In the genomic region with DNA sequence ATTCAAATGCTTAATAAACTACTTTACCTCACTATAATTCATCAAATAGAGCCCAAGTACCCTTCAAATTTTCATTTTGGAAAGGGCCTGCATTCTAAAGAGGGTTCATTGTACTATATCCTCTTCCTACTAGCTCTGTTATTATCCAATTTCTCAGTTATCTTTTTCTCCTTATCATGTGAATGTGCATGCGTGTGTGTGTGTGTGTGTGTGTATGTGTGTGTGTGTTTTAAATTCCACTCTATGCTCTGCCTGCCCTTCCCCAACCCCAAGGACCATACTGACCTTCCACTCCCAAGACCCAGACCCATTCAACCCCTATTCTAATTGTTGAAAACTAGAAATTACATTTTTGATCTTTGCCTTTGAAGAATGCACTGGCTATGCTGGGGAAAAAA, we compare ENCODE assay signal across 19 cellular contexts. TPM values are rescaled to one million over a fixed set of nuclear protein-coding genes. Genes with fewer than 3 reads are reported as not detected.
DNase-seq lines count a peak whose midpoint lies in the region; ATAC-seq, FAIRE-seq and TF ChIP-seq lines count a peak whose summit lies in the region.
"Had no signal": no experiment of that assay in that cellular context is flagged by ENCODE, and none has a peak within 500 bp of the region (broad histone marks: within the 10 kb centered on the region; RNA-seq: fewer than 3 reads in every experiment).

No MANE protein-coding gene starts in this region.

- H3K27ac ChIP-seq in A549 (no peak overlapping the region; a peak in 1 of 6 replicates), PC-9 (peak overlapping the region; percentile 62), small intestine (ENCODE audit: low read depth in 1 of 2, low read length in 1 of 2) (no peak overlapping the region)
- H3K27ac ChIP-seq: BLaER1, GM23248, KMS-11 had no signal

- no peaks in the 10 kb centered on the region for H4K20me1 ChIP-seq in PC-9 (ENCODE audit: insufficient read depth)
- H4K20me1 ChIP-seq: BLaER1 had no signal

- no peaks in the 10 kb centered on the region for H3K9me3 Mint-ChIP-seq in Calu3 (ENCODE audit: low read depth, unreplicated experiment)

- H3K36me3 Mint-ChIP-seq in Calu3 (ENCODE audit: insufficient read depth, unreplicated experiment): peaks cover 10% of the 10 kb centered on the region

- BruUV-seq in Calu3 (replicated peaks; lab: Mats Ljungman, UMichigan): no TSS peak
- BruUV-seq in PC-9 (replicated peaks; lab: Mats Ljungman, UMichigan): no TSS peak

- peak overlapping the region; percentile 50 for H3K27ac Mint-ChIP-seq in Calu3 (ENCODE audit: unreplicated experiment)
- H3K27ac Mint-ChIP-seq: CD14-positive monocyte; CD8-positive, alpha-beta T cell had no signal

- no peak overlapping the region for H3K4me3 Mint-ChIP-seq in Calu3 (ENCODE audit: low read depth, unreplicated experiment)
- H3K4me3 Mint-ChIP-seq: CD14-positive monocyte; CD8-positive, alpha-beta T cell had no signal

- TF ChIP-seq CTCF in A549 (IDR thresholded peaks at IDR 0.05): no peak
- TF ChIP-seq CTCF in Calu3 (IDR thresholded peaks at IDR 0.05; ENCODE audit: unreplicated experiment): no peak
- TF ChIP-seq CTCF in PC-9 (conservative IDR thresholded peaks at IDR 0.05): no peak

- H3K4me1 Mint-ChIP-seq in Calu3 (ENCODE audit: low read depth, unreplicated experiment): peaks cover 21% of the 10 kb centered on the region
- H3K4me1 Mint-ChIP-seq: CD14-positive monocyte had no signal

- WGBS in A549 (ENCODE audit: missing lambda C conversion rate): 89% methylated on average over 1 of the region's 1 CpG
- WGBS in small intestine, 3 donors: 29 to 54% (median 38%) methylated on average over 1 of the region's 1 CpG

- H3K27me3 ChIP-seq in PC-9 (ENCODE audit: insufficient read depth, low read depth): no peaks in the 10 kb centered on the region
- no peaks in the 10 kb centered on the region for H3K27me3 ChIP-seq in small intestine (ENCODE audit: control insufficient read depth in 2 of 2, insufficient read depth in 2 of 2, low read length in 2 of 2)

- no peak for DNase-seq in A549 (ENCODE audit: low read depth in 1 of 2, low spot score in 1 of 2)
- no peak for DNase-seq in Calu3
- DNase-seq in PC-9: no peak
- DNase-seq in small intestine: peak; percentile 18
- no peak for DNase-seq in NCI-H82 (lab: John Stamatoyannopoulos, UW)
- no peak for DNase-seq in activated CD4-positive, alpha-beta T cell treated with anti-CD3 and anti-CD28 coated beads, Interleukin-2, amount 50 U/mL, for 1 hour
- DNase-seq in DMS114 treated with DMSO at 0.1 percent for 48 hours (lab: John Stamatoyannopoulos, UW; ENCODE audit: unreplicated experiment): no peak
- DNase-seq: CD8-positive, alpha-beta T cell; DMS 273 treated with DMSO at 0.1 percent for 48 hours; DMS79; GDM1 had no signal

- H3K4me1 ChIP-seq in A549: peaks cover 13% of the 10 kb centered on the region
- peaks cover 8% of the 10 kb centered on the region; the same call in 1 of the 2 replicates for H3K4me1 ChIP-seq in PC-9 (replicated peaks; ENCODE audit: insufficient read depth)
- H3K4me1 ChIP-seq in small intestine (ENCODE audit: control insufficient read depth in 2 of 2, insufficient read depth in 1 of 2, low read depth in 1 of 2, low read length in 1 of 2): no peaks in the 10 kb centered on the region
- H3K4me1 ChIP-seq: BLaER1, HAP-1 had no signal

- no peak for TF ChIP-seq POLR2A in A549 (IDR thresholded peaks at IDR 0.05; ENCODE audit: low read length)

- no peaks in the 10 kb centered on the region for H3K9me2 ChIP-seq in PC-9 (ENCODE audit: insufficient read depth)

- H3K4me2 ChIP-seq in A549: peak overlapping the region; percentile 72
- H3K4me2 ChIP-seq in PC-9: no peak overlapping the region
- H3K4me2 ChIP-seq: BLaER1, KMS-11 had no signal

- 0 out of 2 replicates have a peak, but pooled peaks cover 9% of the 10 kb centered on the region for H3K79me2 ChIP-seq in PC-9 (ENCODE audit: low read depth)

- FAIRE-seq in A549 (lab: Jason Lieb, UNC): no peak
- no peak for FAIRE-seq in small intestine (lab: Jason Lieb, UNC)
- FAIRE-seq: A204.1, GM12892, GM18507 had no signal

- CTCF ChIA-PET in A549 (lab: Yijun Ruan, JAX): interaction anchor here (0.6 kb wide), 1 partner anchor 23 kb away, joined by 4 read pairs; no protein-coding TSS in a partner anchor
- CTCF ChIA-PET in Calu3 (lab: Charles Lee): interaction anchor here (0.8 kb wide), 1 partner anchor 8 kb away, joined by 3 read pairs; no protein-coding TSS in a partner anchor
- CTCF ChIA-PET in PC-9 (lab: Charles Lee): no interaction called here

- POLR2A ChIA-PET in A549 (lab: Yijun Ruan, JAX) (no interaction called here), PC-9 (lab: Charles Lee; ENCODE audit: unreplicated experiment) (interaction anchor here (0.9 kb wide), 1 partner anchor 15 kb away, joined by 7 read pairs; no protein-coding TSS in a partner anchor)

- no peak for ATAC-seq in A549
- ATAC-seq: CD8-positive, alpha-beta T cell had no signal

- TF ChIP-seq EP300 in A549 (IDR thresholded peaks at IDR 0.05): no peak

- no peaks in the 10 kb centered on the region for H3K27me3 Mint-ChIP-seq in Calu3 (ENCODE audit: unreplicated experiment)

- peaks cover 3% of the 10 kb centered on the region; the same call in 1 of the 2 replicates for H3F3A ChIP-seq in PC-9 (ENCODE audit: insufficient read depth, low read depth)

- no peaks in the 10 kb centered on the region for H3K9me3 ChIP-seq in A549
- H3K9me3 ChIP-seq in PC-9 (ENCODE audit: insufficient read depth, low read depth): no peaks in the 10 kb centered on the region
- H3K9me3 ChIP-seq in small intestine (ENCODE audit: control insufficient read depth, low read depth): no peaks in the 10 kb centered on the region
- H3K9me3 ChIP-seq: HAP-1 had no signal

- no peaks in the 10 kb centered on the region for H3K36me3 ChIP-seq in PC-9 (ENCODE audit: low read depth)
- H3K36me3 ChIP-seq in small intestine (ENCODE audit: control insufficient read depth in 2 of 2, insufficient read depth in 2 of 2, low read length in 2 of 2): no peaks in the 10 kb centered on the region
- H3K36me3 ChIP-seq: HAP-1 had no signal

- H2AFZ ChIP-seq in PC-9: no peak overlapping the region
- H2AFZ ChIP-seq: GM23248 had no signal

- H3K4me3 ChIP-seq in A549 (no peak overlapping the region), PC-9 (no peak overlapping the region), small intestine (ENCODE audit: low read depth in 1 of 2, low read length in 2 of 2) (no peak overlapping the region)
- H3K4me3 ChIP-seq: BLaER1, GM23248, HAP-1 had no signal

- TF ChIP-seq RAD21 in A549 (conservative IDR thresholded peaks at IDR 0.05 in 1 of 2, IDR thresholded peaks at IDR 0.05 in 1 of 2): no peak

- intact Hi-C loops in Calu3 (cut with micrococcal nuclease; ENCODE audit: unreplicated experiment) (no loop called here), PC-9 (cut with micrococcal nuclease; ENCODE audit: unreplicated experiment) (no loop called here)

TF ChIP-seq in A549, 52 proteins besides CTCF, POLR2A, EP300 and RAD21 (continues in another document):
- TF ChIP-seq, protein P1, sequence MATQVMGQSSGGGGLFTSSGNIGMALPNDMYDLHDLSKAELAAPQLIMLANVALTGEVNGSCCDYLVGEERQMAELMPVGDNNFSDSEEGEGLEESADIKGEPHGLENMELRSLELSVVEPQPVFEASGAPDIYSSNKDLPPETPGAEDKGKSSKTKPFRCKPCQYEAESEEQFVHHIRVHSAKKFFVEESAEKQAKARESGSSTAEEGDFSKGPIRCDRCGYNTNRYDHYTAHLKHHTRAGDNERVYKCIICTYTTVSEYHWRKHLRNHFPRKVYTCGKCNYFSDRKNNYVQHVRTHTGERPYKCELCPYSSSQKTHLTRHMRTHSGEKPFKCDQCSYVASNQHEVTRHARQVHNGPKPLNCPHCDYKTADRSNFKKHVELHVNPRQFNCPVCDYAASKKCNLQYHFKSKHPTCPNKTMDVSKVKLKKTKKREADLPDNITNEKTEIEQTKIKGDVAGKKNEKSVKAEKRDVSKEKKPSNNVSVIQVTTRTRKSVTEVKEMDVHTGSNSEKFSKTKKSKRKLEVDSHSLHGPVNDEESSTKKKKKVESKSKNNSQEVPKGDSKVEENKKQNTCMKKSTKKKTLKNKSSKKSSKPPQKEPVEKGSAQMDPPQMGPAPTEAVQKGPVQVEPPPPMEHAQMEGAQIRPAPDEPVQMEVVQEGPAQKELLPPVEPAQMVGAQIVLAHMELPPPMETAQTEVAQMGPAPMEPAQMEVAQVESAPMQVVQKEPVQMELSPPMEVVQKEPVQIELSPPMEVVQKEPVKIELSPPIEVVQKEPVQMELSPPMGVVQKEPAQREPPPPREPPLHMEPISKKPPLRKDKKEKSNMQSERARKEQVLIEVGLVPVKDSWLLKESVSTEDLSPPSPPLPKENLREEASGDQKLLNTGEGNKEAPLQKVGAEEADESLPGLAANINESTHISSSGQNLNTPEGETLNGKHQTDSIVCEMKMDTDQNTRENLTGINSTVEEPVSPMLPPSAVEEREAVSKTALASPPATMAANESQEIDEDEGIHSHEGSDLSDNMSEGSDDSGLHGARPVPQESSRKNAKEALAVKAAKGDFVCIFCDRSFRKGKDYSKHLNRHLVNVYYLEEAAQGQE (IDR thresholded peaks at IDR 0.05): no peak
- TF ChIP-seq HOXA7 (CRISPR knock-in tag; IDR thresholded peaks at IDR 0.05): no peak
- TF ChIP-seq, protein P2, sequence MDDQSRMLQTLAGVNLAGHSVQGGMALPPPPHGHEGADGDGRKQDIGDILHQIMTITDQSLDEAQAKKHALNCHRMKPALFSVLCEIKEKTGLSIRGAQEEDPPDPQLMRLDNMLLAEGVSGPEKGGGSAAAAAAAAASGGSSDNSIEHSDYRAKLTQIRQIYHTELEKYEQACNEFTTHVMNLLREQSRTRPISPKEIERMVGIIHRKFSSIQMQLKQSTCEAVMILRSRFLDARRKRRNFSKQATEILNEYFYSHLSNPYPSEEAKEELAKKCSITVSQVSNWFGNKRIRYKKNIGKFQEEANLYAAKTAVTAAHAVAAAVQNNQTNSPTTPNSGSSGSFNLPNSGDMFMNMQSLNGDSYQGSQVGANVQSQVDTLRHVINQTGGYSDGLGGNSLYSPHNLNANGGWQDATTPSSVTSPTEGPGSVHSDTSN (IDR thresholded peaks at IDR 0.05): no peak
- TF ChIP-seq POLR2AphosphoS2 (conservative IDR thresholded peaks at IDR 0.05; ENCODE audit: low read length): no peak
- no peak for TF ChIP-seq MYC (IDR thresholded peaks at IDR 0.05; ENCODE audit: borderline replicate concordance, low read length)
- no peak for TF ChIP-seq RARB (CRISPR knock-in tag; IDR thresholded peaks at IDR 0.05)
- TF ChIP-seq CEBPB (IDR thresholded peaks at IDR 0.05): no peak
- TF ChIP-seq NR3C1 (IDR thresholded peaks at IDR 0.05): no peak
- TF ChIP-seq RCOR1 (IDR thresholded peaks at IDR 0.05; ENCODE audit: low read depth, low read length): no peak
- no peak for TF ChIP-seq ZSCAN20 (CRISPR knock-in tag; IDR thresholded peaks at IDR 0.05)

RNA-seq across cellular contexts. Expression of a gene that starts 33.3 kb away (rescaled TPM):
- polyA plus RNA-seq in A549 (2011; rRNA removed) (51.4 and 57.6 TPM in 2 replicates), A549 (2017; fragmentation: RNase III; extraction: RNeasy Plus Mini Kit Qiagen cat#74134 plus additional on column Dnase treatment) (23.3 to 27.1 TPM (median 25.7 TPM) in 3 replicates), small intestine (10 to 100 TPM; 16.5 to 30.8 (median 19.5) TPM)
- 9.7 and 10.9 TPM in 2 replicates for polyA plus RNA-seq in A549 (2012; cell fraction: cytosol; rRNA removed)
- 5.2 and 6.8 TPM in 2 replicates for polyA plus RNA-seq in A549 (2012; cell fraction: nucleus; rRNA removed)
- 30.0 and 40.0 TPM in 2 replicates for polyA minus RNA-seq in A549 (2011; rRNA and poly(A)+ RNA removed)
- total RNA-seq in Calu3 (2022) (138 and 157 TPM in 2 replicates), PC-9 (2021) (25.9 and 29.4 TPM in 2 replicates)
